Comparison of ENCODE assay signal across 8 cellular contexts in the genomic region with DNA sequence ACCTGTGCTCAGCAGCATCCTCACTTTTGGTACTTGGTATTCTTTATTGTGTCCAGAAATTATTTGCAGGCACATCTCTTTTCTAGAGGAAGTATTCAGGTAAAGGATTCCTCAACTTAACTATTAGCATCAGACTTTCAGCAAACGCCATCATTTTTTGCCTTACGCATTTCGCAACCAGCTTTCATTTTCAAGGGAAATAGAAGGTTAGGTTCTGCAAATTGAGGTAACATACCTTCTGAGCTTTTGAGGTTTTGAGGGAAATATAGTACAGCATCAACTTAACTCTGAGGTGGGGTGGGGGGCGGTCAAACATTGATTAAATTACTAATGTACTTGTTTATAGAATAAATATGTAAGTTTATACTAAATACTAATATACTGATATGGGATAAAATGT.
"Had no signal": no experiment of that assay in that cellular context is flagged by ENCODE, and none has a peak within 500 bp of the region (broad histone marks: within the 10 kb centered on the region; RNA-seq: fewer than 3 reads in every experiment).

No MANE protein-coding gene starts in this region.

- H3K4me2 ChIP-seq: KMS-11 had no signal

- DNase-seq: GOT3, H9, HCEC 1CT, Karpas-422, KBM-7 had no signal

- H3K9ac ChIP-seq: KMS-11 had no signal

- H3K27ac ChIP-seq: HL-60, KMS-11 had no signal

- FAIRE-seq: H54 had no signal
